Comparison of ENCODE assay signal across 7 cellular contexts in genomic region chr5:96432245-96433065, GRCh38. TPM values are rescaled to one million over a fixed set of nuclear protein-coding genes. Genes with fewer than 3 reads are reported as not detected.
A peak's percentile ranks its signal among the peaks of the same experiment; 100 is the strongest.
DNase-seq lines count a peak whose midpoint lies in the region; ATAC-seq and TF ChIP-seq lines count a peak whose summit lies in the region.

No MANE protein-coding gene starts in this region.

- H3K36me3 ChIP-seq in uterus = no peaks in the 10 kb centered on the region

- peak; percentile 36 for ATAC-seq in stimulated activated memory B cell treated with anti-CD40 and anti-IgM and Interleukin-4, amounts not matched to agents 10 μg/mL and 1 μg/mL and 100 μg/mL, for 72 hours
- no peak for ATAC-seq in GM19395 (IDR thresholded peaks at IDR 0.05; ENCODE audit: unreplicated experiment)

- H3K4me3 ChIP-seq in uterus = no peak overlapping the region

- no peak overlapping the region for H3K4ac ChIP-seq in H9 (ENCODE audit: low read depth, low read length)

- peak overlapping the region; percentile 75 for H2AFZ ChIP-seq in H9 (ENCODE audit: low read length)

- no peak overlapping the region for H3K23ac ChIP-seq in H9 (ENCODE audit: insufficient read length, low read depth, low read length)

- H3K4me2 ChIP-seq in H9 (ENCODE audit: insufficient read depth, insufficient read length, low read length) = peak overlapping the region; percentile 76

- H3K79me2 ChIP-seq in H9 (ENCODE audit: insufficient read depth, low read length) = no peaks in the 10 kb centered on the region

- peaks cover 15% of the 10 kb centered on the region; the same call in 1 of the 2 replicates for H3K27me3 ChIP-seq in H9 (ENCODE audit: insufficient read depth, low read length)
- H3K27me3 ChIP-seq in uterus = peaks cover 0 to 22% of the 10 kb centered on the region in 2 donors

- peaks cover 35 to 36% of the 10 kb centered on the region in 2 experiments for H3K4me1 Mint-ChIP-seq in H9
- peaks cover 39% of the 10 kb centered on the region for H3K4me1 Mint-ChIP-seq in stimulated activated memory B cell treated with anti-CD40 and anti-IgM and Interleukin-4, amounts not matched to agents 10 μg/mL and 1 μg/mL and 100 μg/mL, for 72 hours

- H3K4me3 Mint-ChIP-seq in H9 = peak overlapping the region; percentile 78 to 95
- H3K4me3 Mint-ChIP-seq in stimulated activated memory B cell treated with anti-CD40 and anti-IgM and Interleukin-4, amounts not matched to agents 10 μg/mL and 1 μg/mL and 100 μg/mL, for 72 hours = peak overlapping the region; percentile 12

- H2BK5ac ChIP-seq in H9 (ENCODE audit: insufficient read length, low read length) = no peak overlapping the region

- intact Hi-C loops in uterus (cut with DNase I; ENCODE audit: low total_unique reads) = no loop called here

- no peak overlapping the region for H2BK120ac ChIP-seq in H9 (ENCODE audit: low read depth, low read length, poor library complexity, severe bottlenecking)

- H4K20me1 ChIP-seq in H9 (ENCODE audit: control insufficient read depth, insufficient read depth, insufficient read length) = no peaks in the 10 kb centered on the region

- DNase-seq in H9 (peak; percentile 63), NCI-H446 (lab: John Stamatoyannopoulos, UW) (peak; percentile 87 to 96), foreskin melanocyte (peak; percentile 35), uterus (no peak)
- DNase-seq in activated CD8-positive, alpha-beta memory T cell treated with anti-CD3 and anti-CD28 coated beads, Interleukin-2, amount 50 U/mL, for 48 hours = no peak

- H3K36me3 Mint-ChIP-seq in H9 (ENCODE audit: insufficient read depth in 1 of 3, low read depth in 3 of 3) = no peaks in the 10 kb centered on the region
- no peaks in the 10 kb centered on the region for H3K36me3 Mint-ChIP-seq in stimulated activated memory B cell treated with anti-CD40 and anti-IgM and Interleukin-4, amounts not matched to agents 10 μg/mL and 1 μg/mL and 100 μg/mL, for 72 hours

- H2BK20ac ChIP-seq in H9 (ENCODE audit: low read depth, low read length, poor library complexity, severe bottlenecking) = no peak overlapping the region

- peak overlapping the region; percentile 25 for H3K9ac ChIP-seq in H9 (ENCODE audit: extremely low read depth, insufficient read length, low read length)

- H3K56ac ChIP-seq in H9 (ENCODE audit: insufficient read length, low read depth, low read length) = no peak overlapping the region

- H4K91ac ChIP-seq in H9 (ENCODE audit: insufficient read length, low read depth, low read length) = no peak overlapping the region

- H3K4me1 ChIP-seq in H9 (ENCODE audit: insufficient read depth, low read length) = peaks cover 2% of the 10 kb centered on the region; the same call in 1 of the 2 replicates
- H3K4me1 ChIP-seq in uterus = peaks cover 0 to 12% of the 10 kb centered on the region in 2 donors

- H3K9me3 Mint-ChIP-seq in H9 = no peaks in the 10 kb centered on the region
- H3K9me3 Mint-ChIP-seq in stimulated activated memory B cell treated with anti-CD40 and anti-IgM and Interleukin-4, amounts not matched to agents 10 μg/mL and 1 μg/mL and 100 μg/mL, for 72 hours = no peaks in the 10 kb centered on the region

- no peak overlapping the region for H3K18ac ChIP-seq in H9 (ENCODE audit: insufficient read length, low read depth, low read length)

- H3K27ac ChIP-seq in H9 (ENCODE audit: insufficient read length, low read depth, low read length) = no peak overlapping the region
- no peak overlapping the region for H3K27ac ChIP-seq in uterus

- no CpG with 5 or more reads among the region's 38 CpGs for WGBS in H9 (ENCODE audit: extremely low coverage, insufficient read length, low lambda C conversion rate)

- TF ChIP-seq CTCF in H9 (conservative IDR thresholded peaks at IDR 0.05) = no peak
- TF ChIP-seq CTCF in uterus (IDR thresholded peaks at IDR 0.05) = no peak

- peaks cover 76% of the 10 kb centered on the region for H3K27me3 Mint-ChIP-seq in H9 (ENCODE audit: low read depth)
- H3K27me3 Mint-ChIP-seq in stimulated activated memory B cell treated with anti-CD40 and anti-IgM and Interleukin-4, amounts not matched to agents 10 μg/mL and 1 μg/mL and 100 μg/mL, for 72 hours = peaks cover 46% of the 10 kb centered on the region

- no peaks in the 10 kb centered on the region for H3K79me1 ChIP-seq in H9 (ENCODE audit: insufficient read depth, low read depth, low read length, poor library complexity, severe bottlenecking)

- no peak overlapping the region for H4K5ac ChIP-seq in H9 (ENCODE audit: insufficient read length, low read depth, low read length)

- no peak overlapping the region for H3K14ac ChIP-seq in H9 (ENCODE audit: insufficient read depth, low read length)

- no peak overlapping the region for H3T11ph ChIP-seq in H9 (ENCODE audit: low read length)

- no peak overlapping the region for H2AK5ac ChIP-seq in H9 (ENCODE audit: insufficient read length, low read length)

- H2BK12ac ChIP-seq in H9 (ENCODE audit: insufficient read length, low read depth, low read length) = no peak overlapping the region

- TF ChIP-seq POLR2A in uterus (IDR thresholded peaks at IDR 0.05) = no peak

- H3K9me3 ChIP-seq in H9 (ENCODE audit: control insufficient read depth, low read depth, low read length) (no peaks in the 10 kb centered on the region), uterus (no peaks in the 10 kb centered on the region)

- H3K27ac Mint-ChIP-seq in H9 = peak overlapping the region in 1 of 3 experiments; percentile 21; a peak in 1 of 7 replicates
- H3K27ac Mint-ChIP-seq in stimulated activated memory B cell treated with anti-CD40 and anti-IgM and Interleukin-4, amounts not matched to agents 10 μg/mL and 1 μg/mL and 100 μg/mL, for 72 hours = no peak overlapping the region

- H3K23me2 ChIP-seq in H9 (ENCODE audit: insufficient read length, low read depth, low read length, poor library complexity, severe bottlenecking) = peaks cover 22% of the 10 kb centered on the region

- no peak overlapping the region for H2BK15ac ChIP-seq in H9 (ENCODE audit: low read depth, low read length)

- H4K8ac ChIP-seq in H9 (replicated peaks; ENCODE audit: insufficient read length, low read depth, low read length) = no peak overlapping the region

RNA-seq across cellular contexts. Expression of gene PCSK1, which starts 0.6 kb away (rescaled TPM):
- total RNA-seq in H9 (2021) = 2.0 and 2.9 TPM in 2 replicates
- under 1 TPM in 2 of 4 donors, not detected in 2; 0.14 to 0.88 TPM for total RNA-seq in uterus

Comparison
In these comparisons a context has a peak if more than half of its experiments do, and no peak if none do; other contexts are left out.
1. DNase-seq: peak in H9 (single experiment), NCI-H446 (2 of 2) and foreskin melanocyte (single experiment); none in uterus (0 of 2) and activated CD8-positive, alpha-beta memory T cell treated with anti-CD3 and anti-CD28 coated beads, Interleukin-2, amount 50 U/mL, for 48 hours (single experiment).